22 cellular contexts compared by ENCODE assay signal in genomic region chrX:150643958-150644357, GRCh38. TPM values are rescaled to one million over a fixed set of nuclear protein-coding genes. Genes with fewer than 3 reads are reported as not detected.
DNase-seq lines count a peak whose midpoint lies in the region; ATAC-seq, FAIRE-seq and TF ChIP-seq lines count a peak whose summit lies in the region.
"Had no signal": no experiment of that assay in that cellular context is flagged by ENCODE, and none has a peak within 500 bp of the region (broad histone marks: within the 10 kb centered on the region; RNA-seq: fewer than 3 reads in every experiment).

No MANE protein-coding gene starts in this region.

- H3K27ac ChIP-seq in kidney (ENCODE audit: low read depth in 2 of 2, low read length in 2 of 2) (no peak overlapping the region), pancreas (no peak overlapping the region)
- H3K27ac ChIP-seq: 22Rv1, BLaER1 had no signal

- H3K4me3 ChIP-seq in kidney (ENCODE audit: low read length in 2 of 2) = no peak overlapping the region
- H3K4me3 ChIP-seq in pancreas = no peak overlapping the region
- H3K4me3 ChIP-seq: BLaER1 had no signal

- H3K27me3 Mint-ChIP-seq in WTC11 (ENCODE audit: low read depth) = no peaks in the 10 kb centered on the region
- H3K27me3 Mint-ChIP-seq: CD4-positive, alpha-beta memory T cell; CD4-positive, CD25-positive, alpha-beta regulatory T cell; CD8-positive, alpha-beta memory T cell had no signal

- ATAC-seq in WTC11 (no peak), pancreas (no peak)

- no peaks in the 10 kb centered on the region for H3K9me3 Mint-ChIP-seq in WTC11
- H3K9me3 Mint-ChIP-seq: CD14-positive monocyte; CD4-positive, alpha-beta memory T cell; CD4-positive, CD25-positive, alpha-beta regulatory T cell; CD8-positive, alpha-beta memory T cell had no signal

- intact Hi-C loops in kidney (cut with DNase I) = no loop called here
- intact Hi-C loops in pancreas (cut with DNase I) = no loop called here

- H3K9me3 ChIP-seq in kidney (ENCODE audit: control insufficient read depth in 1 of 2, low read length in 2 of 2) = no peaks in the 10 kb centered on the region
- no peaks in the 10 kb centered on the region for H3K9me3 ChIP-seq in pancreas
- H3K9me3 ChIP-seq: BE2C, BLaER1 had no signal

- H3K4me1 Mint-ChIP-seq in WTC11 = no peaks in the 10 kb centered on the region; the same call in 1 of the 2 replicates
- H3K4me1 Mint-ChIP-seq: CD4-positive, alpha-beta memory T cell; CD8-positive, alpha-beta memory T cell had no signal

- CTCF ChIA-PET in WTC11 (lab: Charles Lee) = no interaction called here

- 83 to 96% methylated on average over 2 of the region's 2 CpGs for WGBS in pancreas, 2 donors

- no peaks in the 10 kb centered on the region for H3K4me1 ChIP-seq in kidney (ENCODE audit: control insufficient read depth in 1 of 2, insufficient read depth in 1 of 2, low read depth in 1 of 2, low read length in 2 of 2)
- H3K4me1 ChIP-seq in pancreas = no peaks in the 10 kb centered on the region
- H3K4me1 ChIP-seq: BE2C, BLaER1 had no signal

- peaks cover 0 to 9% (median 0%) of the 10 kb centered on the region in 4 donors for H3K27me3 ChIP-seq in pancreas
- H3K27me3 ChIP-seq: BE2C, BLaER1 had no signal

- no peak overlapping the region for H3K9ac ChIP-seq in kidney (ENCODE audit: low read length in 2 of 2)
- H3K9ac ChIP-seq: BLaER1 had no signal

- TF ChIP-seq CTCF in WTC11 (IDR thresholded peaks at IDR 0.05) (no peak), kidney (IDR thresholded peaks at IDR 0.05; ENCODE audit: borderline replicate concordance, extremely low read depth, insufficient read depth) (no peak), pancreas (IDR thresholded peaks at IDR 0.05) (no peak), D721Med (IDR thresholded peaks at IDR 0.05; ENCODE audit: insufficient read depth, missing control alignments) (no peak)

- FAIRE-seq in A204.1 (lab: Jason Lieb, UNC) = peak; percentile 37
- FAIRE-seq in kidney (lab: Jason Lieb, UNC) = peak; percentile 62
- FAIRE-seq in pancreas (lab: Jason Lieb, UNC) = peak; percentile 87
- FAIRE-seq in D721Med (lab: Jason Lieb, UNC) = no peak
- FAIRE-seq: G401.6, GM12891 had no signal

- H3K36me3 Mint-ChIP-seq in WTC11 = 0 out of 2 replicates have a peak, but pooled peaks cover 4% of the 10 kb centered on the region

- no peak overlapping the region for H3K4me3 Mint-ChIP-seq in WTC11
- H3K4me3 Mint-ChIP-seq: CD14-positive monocyte; CD4-positive, alpha-beta memory T cell; CD4-positive, CD25-positive, alpha-beta regulatory T cell; CD8-positive, alpha-beta memory T cell had no signal

- DNase-seq in WTC11 (ENCODE audit: low spot score) (no peak), kidney (no peak), pancreas (no peak), EL (no peak), DMS114 treated with DMSO at 0.1 percent for 48 hours (lab: John Stamatoyannopoulos, UW; ENCODE audit: unreplicated experiment) (no peak), D721Med (ENCODE audit: insufficient read length, low spot score) (no peak)
- DNase-seq: BE2C; C1 segment of cervical spinal cord; CD4-positive, alpha-beta memory T cell; CD8-positive, alpha-beta memory T cell; COR-L47; DMS153; DMS79; DND-41; GF-D8 had no signal

- POLR2A ChIA-PET in WTC11 (lab: Charles Lee) = interaction anchor here (0.7 kb wide), 1 partner anchor 23 kb away, joined by 3 read pairs; no protein-coding TSS in a partner anchor

- H3K36me3 ChIP-seq in kidney (ENCODE audit: control insufficient read depth in 1 of 2, insufficient read depth in 2 of 2, low read length in 2 of 2) (peaks cover 0 to 4% of the 10 kb centered on the region in 2 donors), pancreas (peaks cover 0 to 6% (median 0%) of the 10 kb centered on the region in 3 donors)
- H3K36me3 ChIP-seq: BE2C had no signal

- no peak overlapping the region for H3K27ac Mint-ChIP-seq in WTC11
- H3K27ac Mint-ChIP-seq: CD4-positive, alpha-beta memory T cell; CD4-positive, CD25-positive, alpha-beta regulatory T cell had no signal

TF ChIP-seq in WTC11, 78 proteins besides CTCF, POLR2A, EP300 and RAD21:
- TF ChIP-seq FOXP4 (CRISPR knock-in tag; IDR thresholded peaks at IDR 0.05) (no peak), HMGA2 (CRISPR knock-in tag; IDR thresholded peaks at IDR 0.05) (peak; percentile 96)

RNA-seq across cellular contexts. Expression of gene MTMR1, which starts 49.2 kb away (rescaled TPM):
- total RNA-seq in WTC11 (2021) = 15.6 to 19.6 TPM (median 16.7 TPM) in 3 replicates
- total RNA-seq in kidney = 24.5 TPM
- 6.2 TPM for polyA plus RNA-seq in kidney (ENCODE audit: insufficient read depth, low read depth, low replicate concordance)
- total RNA-seq in pancreas = 10 to 100 TPM in 4 of 6 donors, 1 to 10 TPM in 2; 7.2 to 14.0 (median 10.2) TPM
- polyA plus RNA-seq in pancreas = 10 to 100 TPM in 1 of 2 donors, 1 to 10 TPM in 1; 6.8 to 10.6 TPM
